Comparison of ENCODE assay signal across 15 cellular contexts in genomic region chr2:85019121-85019520, GRCh38. TPM values are rescaled to one million over a fixed set of nuclear protein-coding genes. Genes with fewer than 3 reads are reported as not detected.
A peak's percentile ranks its signal among the peaks of the same experiment; 100 is the strongest.
DNase-seq lines count a peak whose midpoint lies in the region; ATAC-seq, FAIRE-seq and TF ChIP-seq lines count a peak whose summit lies in the region.
"Had no signal": no experiment of that assay in that cellular context is flagged by ENCODE, and none has a peak within 500 bp of the region (broad histone marks: within the 10 kb centered on the region; RNA-seq: fewer than 3 reads in every experiment).

No MANE protein-coding gene starts in this region.

- TF ChIP-seq CTCF in keratinocyte (optimal IDR thresholded peaks at IDR 0.05 in 1 of 3, IDR thresholded peaks at IDR 0.05 in 1 of 3, conservative IDR thresholded peaks at IDR 0.05 in 1 of 3; ENCODE audit: extremely low read depth in 1 of 3, insufficient read depth in 2 of 3, low read length in 3 of 3) (no peak), neural progenitor cell (IDR thresholded peaks at IDR 0.05) (no peak)

- peaks cover 64% of the 10 kb centered on the region for H3K4me1 Mint-ChIP-seq in activated naive CD4-positive, alpha-beta T cell treated with anti-CD3 and anti-CD28 coated beads for 36 hours (ENCODE audit: low read depth)
- H3K4me1 Mint-ChIP-seq in stimulated activated naive CD8-positive, alpha-beta T cell treated with anti-CD3 and anti-CD28 coated beads, Interleukin-15, amount 100 ng/mL, for 72 hours, result peaks cover 47% of the 10 kb centered on the region
- H3K4me1 Mint-ChIP-seq in neural progenitor cell, result peaks cover 20% of the 10 kb centered on the region

- H3K27me3 ChIP-seq in keratinocyte (ENCODE audit: control insufficient read depth, extremely low read depth, insufficient read depth, low read length) (no peaks in the 10 kb centered on the region), neural progenitor cell (no peaks in the 10 kb centered on the region)
- H3K27me3 ChIP-seq: dorsolateral prefrontal cortex had no signal

- peaks cover 22% of the 10 kb centered on the region for H3K36me3 Mint-ChIP-seq in activated naive CD4-positive, alpha-beta T cell treated with anti-CD3 and anti-CD28 coated beads for 36 hours (ENCODE audit: low read depth)
- peaks cover 21% of the 10 kb centered on the region for H3K36me3 Mint-ChIP-seq in neural progenitor cell

- H3K4me3 ChIP-seq in keratinocyte (ENCODE audit: control insufficient read depth in 2 of 3, extremely low read depth in 1 of 3, insufficient read depth in 2 of 3, low read depth in 1 of 3, low read length in 3 of 3) (no peak overlapping the region), neural progenitor cell (no peak overlapping the region)
- H3K4me3 ChIP-seq: dorsolateral prefrontal cortex had no signal

- peak overlapping the region; percentile 42 for H3K27ac ChIP-seq in keratinocyte (ENCODE audit: control insufficient read depth, insufficient read depth, low read length)
- H3K27ac ChIP-seq in neural progenitor cell, result no peak overlapping the region
- H3K27ac ChIP-seq: dorsolateral prefrontal cortex had no signal

- dilution Hi-C loops in keratinocyte (cut with MboI; ENCODE audit: extremely low pct_ligation_motif_present, low sequenced_read_pairs), result no loop called here

- H3K9ac ChIP-seq in keratinocyte (ENCODE audit: control insufficient read depth, extremely low read depth, insufficient read depth, low read length) (no peak overlapping the region), neural progenitor cell (no peak overlapping the region)

- H3K4me3 Mint-ChIP-seq in activated naive CD4-positive, alpha-beta T cell treated with anti-CD3 and anti-CD28 coated beads for 36 hours, result no peak overlapping the region
- H3K4me3 Mint-ChIP-seq in stimulated activated naive CD8-positive, alpha-beta T cell treated with anti-CD3 and anti-CD28 coated beads, Interleukin-15, amount 100 ng/mL, for 72 hours, result no peak overlapping the region
- no peak overlapping the region for H3K4me3 Mint-ChIP-seq in neural progenitor cell

- H4K20me1 ChIP-seq in keratinocyte (ENCODE audit: control insufficient read depth, extremely low read depth, insufficient read depth, low read length) (peaks cover 5% of the 10 kb centered on the region), neural progenitor cell (ENCODE audit: low read depth) (peaks cover 68% of the 10 kb centered on the region)

- peak overlapping the region; percentile 37 for H3K4me2 ChIP-seq in keratinocyte (ENCODE audit: control insufficient read depth, extremely low read depth, insufficient read depth, low read depth, low read length)
- no peak overlapping the region for H3K4me2 ChIP-seq in neural progenitor cell

- H3F3A ChIP-seq in neural progenitor cell (ENCODE audit: low read depth), result peaks cover 23% of the 10 kb centered on the region

- H3K36me3 ChIP-seq in keratinocyte (ENCODE audit: control insufficient read depth in 2 of 2, extremely low read depth in 1 of 2, insufficient read depth in 2 of 2, low read length in 2 of 2) (peaks cover 0 to 2% of the 10 kb centered on the region in 2 experiments), neural progenitor cell (no peaks in the 10 kb centered on the region)

- no peaks in the 10 kb centered on the region for H3K27me3 Mint-ChIP-seq in activated naive CD4-positive, alpha-beta T cell treated with anti-CD3 and anti-CD28 coated beads for 36 hours (ENCODE audit: low read depth)
- no peaks in the 10 kb centered on the region for H3K27me3 Mint-ChIP-seq in stimulated activated naive CD8-positive, alpha-beta T cell treated with anti-CD3 and anti-CD28 coated beads, Interleukin-15, amount 100 ng/mL, for 72 hours
- no peaks in the 10 kb centered on the region for H3K27me3 Mint-ChIP-seq in neural progenitor cell (ENCODE audit: insufficient read depth, low read depth)
- H3K27me3 Mint-ChIP-seq: IgD-negative memory B cell, naive B cell had no signal

- H2AFZ ChIP-seq in keratinocyte (ENCODE audit: control insufficient read depth, low read length) (no peak overlapping the region), neural progenitor cell (replicated peaks) (no peak overlapping the region)

- peaks cover 2% of the 10 kb centered on the region for H3K9me1 ChIP-seq in keratinocyte (ENCODE audit: control insufficient read depth, extremely low read depth, insufficient read depth, low read length)

- H3K79me2 ChIP-seq in keratinocyte (ENCODE audit: control insufficient read depth, insufficient read depth, low read length) (peaks cover 86% of the 10 kb centered on the region), neural progenitor cell (ENCODE audit: low read depth) (peaks cover 98% of the 10 kb centered on the region)

- intact Hi-C loops in activated naive CD4-positive, alpha-beta T cell treated with anti-CD3 and anti-CD28 coated beads for 36 hours (cut with micrococcal nuclease), result no loop called here

- peak; percentile 20 for FAIRE-seq in TTC549 (lab: Jason Lieb, UNC)
- FAIRE-seq in keratinocyte (lab: Jason Lieb, UNC), result peak; percentile 34
- FAIRE-seq: H54 had no signal

- H3K4me1 ChIP-seq in keratinocyte (ENCODE audit: control insufficient read depth, extremely low read depth, insufficient read depth, low read length) (peaks cover 34% of the 10 kb centered on the region), neural progenitor cell (peaks cover 7% of the 10 kb centered on the region)

- DNase-seq in activated naive CD4-positive, alpha-beta T cell treated with anti-CD3 and anti-CD28 coated beads for 36 hours, result no peak
- DNase-seq in activated naive CD4-positive, alpha-beta T cell treated with Interleukin-2 at 50 U/mL for 16 hours, result no peak
- DNase-seq in keratinocyte (ENCODE audit: low read depth, low spot score) (no peak), neural progenitor cell (ENCODE audit: low spot score) (no peak), NCI-H187 treated with DMSO at 0.1 percent for 48 hours (lab: John Stamatoyannopoulos, UW) (no peak)
- DNase-seq in stimulated activated naive CD8-positive, alpha-beta T cell treated with anti-CD3 and anti-CD28 coated beads, Interleukin-15, amount 100 ng/mL, for 72 hours, result no peak
- DNase-seq: activated effector memory CD4-positive, alpha-beta T cell treated with anti-CD3 and anti-CD28 coated beads, Interleukin-2, amount 50 U/mL, for 16 hours; dorsolateral prefrontal cortex; naive B cell; NCI-H2171; T-helper 2 cell had no signal

- ATAC-seq in stimulated activated naive CD8-positive, alpha-beta T cell treated with anti-CD3 and anti-CD28 coated beads, Interleukin-15, amount 100 ng/mL, for 72 hours, result no peak
- no peak for ATAC-seq in GM21528 (IDR thresholded peaks at IDR 0.05; ENCODE audit: low FRiP score, unreplicated experiment)

- H3K27ac Mint-ChIP-seq in activated naive CD4-positive, alpha-beta T cell treated with anti-CD3 and anti-CD28 coated beads for 36 hours, result peak overlapping the region; percentile 24
- H3K27ac Mint-ChIP-seq in stimulated activated naive CD8-positive, alpha-beta T cell treated with anti-CD3 and anti-CD28 coated beads, Interleukin-15, amount 100 ng/mL, for 72 hours, result peak overlapping the region; percentile 61 to 76
- H3K27ac Mint-ChIP-seq in neural progenitor cell, result no peak overlapping the region

- H3K9me3 Mint-ChIP-seq in activated naive CD4-positive, alpha-beta T cell treated with anti-CD3 and anti-CD28 coated beads for 36 hours, result no peaks in the 10 kb centered on the region
- H3K9me3 Mint-ChIP-seq in stimulated activated naive CD8-positive, alpha-beta T cell treated with anti-CD3 and anti-CD28 coated beads, Interleukin-15, amount 100 ng/mL, for 72 hours, result no peaks in the 10 kb centered on the region
- peaks cover 14% of the 10 kb centered on the region for H3K9me3 Mint-ChIP-seq in neural progenitor cell
- H3K9me3 Mint-ChIP-seq: IgD-negative memory B cell, naive B cell had no signal

- CTCF ChIA-PET in activated naive CD4-positive, alpha-beta T cell treated with anti-CD3 and anti-CD28 coated beads for 36 hours (lab: Charles Lee), result interaction anchor here (0.8 to 1.0 kb wide), 2 partner anchors 15 to 16 kb away, joined by 3 read pairs; no protein-coding TSS in a partner anchor

- H3K9me3 ChIP-seq in keratinocyte (ENCODE audit: control insufficient read depth, low read depth, low read length) (no peaks in the 10 kb centered on the region), neural progenitor cell (ENCODE audit: low read depth) (no peaks in the 10 kb centered on the region)

RNA-seq across cellular contexts. Expression of gene KCMF1, which starts 48.2 kb away (rescaled TPM):
- total RNA-seq in activated naive CD4-positive, alpha-beta T cell treated with anti-CD3 and anti-CD28 coated beads for 36 hours, result 100 to 1,000 TPM; 105 to 109 TPM
- 75.9 to 111 TPM (median 95.1 TPM) in 3 replicates for polyA plus RNA-seq in keratinocyte
- polyA plus RNA-seq in keratinocyte (2011; ENCODE audit: low read depth), result 45.0 TPM
- 70.6 and 146 TPM in 2 replicates for polyA plus RNA-seq in keratinocyte (2011; cell fraction: cytosol; rRNA removed)
- polyA plus RNA-seq in keratinocyte (2011; cell fraction: nucleus; rRNA removed), result 45.6 and 50.4 TPM in 2 replicates
- polyA plus RNA-seq in keratinocyte (2012; ENCODE audit: low replicate concordance), result 60.5 and 86.0 TPM in 2 replicates
- 37.2 to 92.6 TPM (median 66.0 TPM) in 3 replicates for polyA minus RNA-seq in keratinocyte
- polyA minus RNA-seq in keratinocyte (2011; cell fraction: cytosol; rRNA and poly(A)+ RNA removed), result 33.4 TPM
- polyA minus RNA-seq in keratinocyte (2011; cell fraction: nucleus; rRNA and poly(A)+ RNA removed), result 11.4 and 38.1 TPM in 2 replicates
- 74.0 and 99.7 TPM in 2 replicates for total RNA-seq in neural progenitor cell (ENCODE audit: low replicate concordance)
